ENCODE assay signal across 8 cellular contexts in genomic region chr14:89027097-89027740, GRCh38.
DNase-seq lines count a peak whose midpoint lies in the region; ATAC-seq, FAIRE-seq and TF ChIP-seq lines count a peak whose summit lies in the region.

No MANE protein-coding gene starts in this region.

- CTCF ChIA-PET in WTC11 (lab: Charles Lee), result interaction anchor here (0.6 to 2.4 kb wide), 15 partner anchors 9 to 1035 kb away, joined by 3 to 17 read pairs (median 3); partner anchors contain the start of gene TTC8

- H3K4me1 Mint-ChIP-seq in WTC11, result no peaks in the 10 kb centered on the region

- DNase-seq in DMS79 (lab: John Stamatoyannopoulos, UW) (peak; percentile 19), WTC11 (ENCODE audit: low spot score) (peak; percentile 75), cardiac fibroblast (ENCODE audit: low read depth in 2 of 2) (peak; percentile 42 to 56), keratinocyte (ENCODE audit: low read depth, low spot score) (no peak), NCI-H446 treated with DMSO at 0.1 percent for 48 hours (lab: John Stamatoyannopoulos, UW) (no peak)
- DNase-seq in stimulated activated CD4-positive, alpha-beta T cell treated with anti-CD3 and anti-CD28 coated beads, Interleukin-12 subunit alpha, Interleukin-12 subunit beta, amount 100 ng/mL, for 24 hours (ENCODE audit: low read depth in 2 of 2), result peak; percentile 23 to 48

- no peaks in the 10 kb centered on the region for H3K36me3 Mint-ChIP-seq in WTC11

- H3K9me1 ChIP-seq in keratinocyte (ENCODE audit: control insufficient read depth, extremely low read depth, insufficient read depth, low read length), result no peaks in the 10 kb centered on the region

- no peak for FAIRE-seq in keratinocyte (lab: Jason Lieb, UNC)

- peak overlapping the region; percentile 83 for H3K4me3 Mint-ChIP-seq in WTC11

- H3K27me3 Mint-ChIP-seq in WTC11 (ENCODE audit: low read depth), result peaks cover 77% of the 10 kb centered on the region

- H3K4me2 ChIP-seq in keratinocyte (ENCODE audit: control insufficient read depth, extremely low read depth, insufficient read depth, low read depth, low read length), result peak overlapping the region; percentile 91

- H3K36me3 ChIP-seq in HUES6 (ENCODE audit: control insufficient read depth, insufficient read depth, low read length), result no peaks in the 10 kb centered on the region
- H3K36me3 ChIP-seq in keratinocyte (ENCODE audit: control insufficient read depth in 2 of 2, extremely low read depth in 1 of 2, insufficient read depth in 2 of 2, low read length in 2 of 2), result no peaks in the 10 kb centered on the region

- H3K9ac ChIP-seq in HUES6 (ENCODE audit: low read length) (peak overlapping the region; percentile 60), keratinocyte (ENCODE audit: control insufficient read depth, extremely low read depth, insufficient read depth, low read length) (peak overlapping the region; percentile 55)

- dilution Hi-C loops in keratinocyte (cut with MboI; ENCODE audit: extremely low pct_ligation_motif_present, low sequenced_read_pairs), result no loop called here

- H3K79me2 ChIP-seq in keratinocyte (ENCODE audit: control insufficient read depth, insufficient read depth, low read length), result no peaks in the 10 kb centered on the region

- H2AFZ ChIP-seq in keratinocyte (ENCODE audit: control insufficient read depth, low read length), result peak overlapping the region; percentile 83

- H3K27me3 ChIP-seq in HUES6 (ENCODE audit: control insufficient read depth, insufficient read depth, low read length) (peaks cover 75% of the 10 kb centered on the region), keratinocyte (ENCODE audit: control insufficient read depth, extremely low read depth, insufficient read depth, low read length) (peaks cover 36% of the 10 kb centered on the region)

- POLR2A ChIA-PET in WTC11 (lab: Charles Lee), result no interaction called here

- no peak overlapping the region for H3K27ac Mint-ChIP-seq in WTC11

- TF ChIP-seq CTCF in WTC11 (IDR thresholded peaks at IDR 0.05) (peak; percentile 95), cardiac fibroblast (IDR thresholded peaks at IDR 0.05; ENCODE audit: low read depth, low read length) (peak; percentile 18), keratinocyte (optimal IDR thresholded peaks at IDR 0.05 in 1 of 3, IDR thresholded peaks at IDR 0.05 in 1 of 3, conservative IDR thresholded peaks at IDR 0.05 in 1 of 3; ENCODE audit: extremely low read depth in 1 of 3, insufficient read depth in 2 of 3, low read length in 3 of 3) (peak; percentile 24 to 81 (median 75))

- peak; percentile 69 for ATAC-seq in GM21447 (IDR thresholded peaks at IDR 0.05; ENCODE audit: unreplicated experiment)
- peak; percentile 72 for ATAC-seq in WTC11

- peaks cover 8% of the 10 kb centered on the region for H3K9me3 Mint-ChIP-seq in WTC11

- H3K9me3 ChIP-seq in HUES6 (ENCODE audit: control insufficient read depth, insufficient read depth, low read depth, low read length) (no peaks in the 10 kb centered on the region), keratinocyte (ENCODE audit: control insufficient read depth, low read depth, low read length) (no peaks in the 10 kb centered on the region)

- H3K27ac ChIP-seq in HUES6 (ENCODE audit: low read depth, low read length), result no peak overlapping the region
- no peak overlapping the region for H3K27ac ChIP-seq in keratinocyte (ENCODE audit: control insufficient read depth, insufficient read depth, low read length)

- no peaks in the 10 kb centered on the region for H4K20me1 ChIP-seq in keratinocyte (ENCODE audit: control insufficient read depth, extremely low read depth, insufficient read depth, low read length)

- H3K4me1 ChIP-seq in HUES6 (ENCODE audit: control insufficient read depth, insufficient read depth, low read length) (no peaks in the 10 kb centered on the region), keratinocyte (ENCODE audit: control insufficient read depth, extremely low read depth, insufficient read depth, low read length) (peaks cover 7% of the 10 kb centered on the region)

- peak overlapping the region; percentile 81 for H3K4me3 ChIP-seq in HUES6 (ENCODE audit: low read depth, low read length)
- H3K4me3 ChIP-seq in cardiac fibroblast (replicated peaks in 1 of 2; ENCODE audit: low read depth in 2 of 2, low read length in 2 of 2), result peak overlapping the region; percentile 59 to 69
- H3K4me3 ChIP-seq in keratinocyte (ENCODE audit: control insufficient read depth in 2 of 3, extremely low read depth in 1 of 3, insufficient read depth in 2 of 3, low read depth in 1 of 3, low read length in 3 of 3), result peak overlapping the region; percentile 46 to 68 (median 68)

TF ChIP-seq in WTC11, 78 proteins besides CTCF, POLR2A, EP300 and RAD21 (continues in another document):
- TF ChIP-seq RORB (CRISPR knock-in tag; IDR thresholded peaks at IDR 0.05), result no peak
- TF ChIP-seq HMGXB4 (CRISPR knock-in tag; IDR thresholded peaks at IDR 0.05), result peak; percentile 74
- 0 out of 2 replicates have a peak, but pooled peaks have one; percentile 27 for TF ChIP-seq NR3C1 (CRISPR knock-in tag; conservative IDR thresholded peaks at IDR 0.05; ENCODE audit: low read depth)
- TF ChIP-seq, protein P1, sequence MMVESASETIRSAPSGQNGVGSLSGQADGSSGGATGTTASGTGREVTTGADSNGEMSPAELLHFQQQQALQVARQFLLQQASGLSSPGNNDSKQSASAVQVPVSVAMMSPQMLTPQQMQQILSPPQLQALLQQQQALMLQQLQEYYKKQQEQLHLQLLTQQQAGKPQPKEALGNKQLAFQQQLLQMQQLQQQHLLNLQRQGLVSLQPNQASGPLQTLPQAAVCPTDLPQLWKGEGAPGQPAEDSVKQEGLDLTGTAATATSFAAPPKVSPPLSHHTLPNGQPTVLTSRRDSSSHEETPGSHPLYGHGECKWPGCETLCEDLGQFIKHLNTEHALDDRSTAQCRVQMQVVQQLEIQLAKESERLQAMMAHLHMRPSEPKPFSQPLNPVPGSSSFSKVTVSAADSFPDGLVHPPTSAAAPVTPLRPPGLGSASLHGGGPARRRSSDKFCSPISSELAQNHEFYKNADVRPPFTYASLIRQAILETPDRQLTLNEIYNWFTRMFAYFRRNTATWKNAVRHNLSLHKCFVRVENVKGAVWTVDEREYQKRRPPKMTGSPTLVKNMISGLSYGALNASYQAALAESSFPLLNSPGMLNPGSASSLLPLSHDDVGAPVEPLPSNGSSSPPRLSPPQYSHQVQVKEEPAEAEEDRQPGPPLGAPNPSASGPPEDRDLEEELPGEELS (CRISPR knock-in tag; IDR thresholded peaks at IDR 0.05), result no peak
- 0 out of 2 replicates have a peak, but pooled peaks have one; percentile 2 for TF ChIP-seq ETV6 (CRISPR knock-in tag; IDR thresholded peaks at IDR 0.05)
- TF ChIP-seq, protein P2, sequence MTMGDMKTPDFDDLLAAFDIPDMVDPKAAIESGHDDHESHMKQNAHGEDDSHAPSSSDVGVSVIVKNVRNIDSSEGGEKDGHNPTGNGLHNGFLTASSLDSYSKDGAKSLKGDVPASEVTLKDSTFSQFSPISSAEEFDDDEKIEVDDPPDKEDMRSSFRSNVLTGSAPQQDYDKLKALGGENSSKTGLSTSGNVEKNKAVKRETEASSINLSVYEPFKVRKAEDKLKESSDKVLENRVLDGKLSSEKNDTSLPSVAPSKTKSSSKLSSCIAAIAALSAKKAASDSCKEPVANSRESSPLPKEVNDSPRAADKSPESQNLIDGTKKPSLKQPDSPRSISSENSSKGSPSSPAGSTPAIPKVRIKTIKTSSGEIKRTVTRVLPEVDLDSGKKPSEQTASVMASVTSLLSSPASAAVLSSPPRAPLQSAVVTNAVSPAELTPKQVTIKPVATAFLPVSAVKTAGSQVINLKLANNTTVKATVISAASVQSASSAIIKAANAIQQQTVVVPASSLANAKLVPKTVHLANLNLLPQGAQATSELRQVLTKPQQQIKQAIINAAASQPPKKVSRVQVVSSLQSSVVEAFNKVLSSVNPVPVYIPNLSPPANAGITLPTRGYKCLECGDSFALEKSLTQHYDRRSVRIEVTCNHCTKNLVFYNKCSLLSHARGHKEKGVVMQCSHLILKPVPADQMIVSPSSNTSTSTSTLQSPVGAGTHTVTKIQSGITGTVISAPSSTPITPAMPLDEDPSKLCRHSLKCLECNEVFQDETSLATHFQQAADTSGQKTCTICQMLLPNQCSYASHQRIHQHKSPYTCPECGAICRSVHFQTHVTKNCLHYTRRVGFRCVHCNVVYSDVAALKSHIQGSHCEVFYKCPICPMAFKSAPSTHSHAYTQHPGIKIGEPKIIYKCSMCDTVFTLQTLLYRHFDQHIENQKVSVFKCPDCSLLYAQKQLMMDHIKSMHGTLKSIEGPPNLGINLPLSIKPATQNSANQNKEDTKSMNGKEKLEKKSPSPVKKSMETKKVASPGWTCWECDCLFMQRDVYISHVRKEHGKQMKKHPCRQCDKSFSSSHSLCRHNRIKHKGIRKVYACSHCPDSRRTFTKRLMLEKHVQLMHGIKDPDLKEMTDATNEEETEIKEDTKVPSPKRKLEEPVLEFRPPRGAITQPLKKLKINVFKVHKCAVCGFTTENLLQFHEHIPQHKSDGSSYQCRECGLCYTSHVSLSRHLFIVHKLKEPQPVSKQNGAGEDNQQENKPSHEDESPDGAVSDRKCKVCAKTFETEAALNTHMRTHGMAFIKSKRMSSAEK (CRISPR knock-in tag; IDR thresholded peaks at IDR 0.05; ENCODE audit: borderline replicate concordance), result no peak
- TF ChIP-seq SMAD3 (CRISPR knock-in tag; IDR thresholded peaks at IDR 0.05; ENCODE audit: borderline replicate concordance), result no peak
- no peak for TF ChIP-seq JAZF1 (CRISPR knock-in tag; IDR thresholded peaks at IDR 0.05)
- no peak for TF ChIP-seq ZMAT4 (CRISPR knock-in tag; IDR thresholded peaks at IDR 0.05)
- no peak for TF ChIP-seq ZNF416 (CRISPR knock-in tag; IDR thresholded peaks at IDR 0.05)
- no peak for TF ChIP-seq TEAD1 (CRISPR knock-in tag; IDR thresholded peaks at IDR 0.05)
- TF ChIP-seq NR1H2 (CRISPR knock-in tag; IDR thresholded peaks at IDR 0.05), result no peak

Comparison
In these comparisons a context has a peak if more than half of its experiments do, and no peak if none do; other contexts are left out.
1. DNase-seq: peak in DMS79 (single experiment), WTC11 (single experiment), cardiac fibroblast (2 of 2) and stimulated activated CD4-positive, alpha-beta T cell treated with anti-CD3 and anti-CD28 coated beads, Interleukin-12 subunit alpha, Interleukin-12 subunit beta, amount 100 ng/mL, for 24 hours (2 of 2); none in keratinocyte (single experiment) and NCI-H446 treated with DMSO at 0.1 percent for 48 hours (single experiment).
2. CTCF ChIP-seq: peak in every context shown above with its lines; median percentile 95 in WTC11; 75 in keratinocyte; 18 in cardiac fibroblast.
3. Peak in every context shown above with its lines, with median percentiles within 50 percentile points of each other: H3K4me3 ChIP-seq.